ENCODE assay signal across 8 cellular contexts in genomic region chr1:63773815-63774616, GRCh38. TPM values are rescaled to one million over a fixed set of nuclear protein-coding genes. Genes with fewer than 3 reads are reported as not detected.
DNase-seq lines count a peak whose midpoint lies in the region; ATAC-seq and TF ChIP-seq lines count a peak whose summit lies in the region.

Gene ROR1, plus strand, starts transcription at chr1:63774017.

- 0% methylated on average over 16 of the region's 99 CpGs for WGBS in right lobe of liver (ENCODE audit: insufficient coverage, low coverage, low lambda C conversion rate, missing lambda C conversion rate)

- no peaks in the 10 kb centered on the region for H3K9me3 ChIP-seq in right lobe of liver

- no peak for TF ChIP-seq POLR2A in right lobe of liver (IDR thresholded peaks at IDR 0.05)

- POLR2A ChIA-PET in GM10248 (lab: Yijun Ruan, JAX) = no interaction called here

- H3K36me3 ChIP-seq in right lobe of liver = no peaks in the 10 kb centered on the region

- peak; percentile 52 for TF ChIP-seq CTCF in GM10248 (IDR thresholded peaks at IDR 0.05; ENCODE audit: control extremely low read depth, extremely low read depth, low read depth, missing control alignments)
- peak; percentile 35 to 58 (median 51) for TF ChIP-seq CTCF in right lobe of liver (IDR thresholded peaks at IDR 0.05)

- H3K27ac ChIP-seq in right lobe of liver = no peak within 1 kb of the TSS

- peak within 1 kb of the TSS; percentile 49 to 60 (median 55) for H3K4me3 ChIP-seq in right lobe of liver

- CTCF ChIA-PET in GM10248 (lab: Yijun Ruan, JAX) = interaction anchor here (1.0 to 1.4 kb wide), 3 partner anchors 10 to 360 kb away, joined by 3 read pairs; no protein-coding TSS in a partner anchor

- peaks cover 0 to 5% of the 10 kb centered on the region in 2 donors for H3K27me3 ChIP-seq in right lobe of liver

- DNase-seq in GM10248 (ENCODE audit: extremely low spot score) (peak; percentile 77), NCI-H2107 (lab: John Stamatoyannopoulos, UW) (peak; percentile 83), ecto neural progenitor cell (ENCODE audit: low spot score) (peak; percentile 95), right lobe of liver (peak; percentile 79 to 86 (median 86))
- peak; percentile 83 for DNase-seq in activated CD4-positive, alpha-beta T cell treated with anti-CD3 and anti-CD28 coated beads for 48 hours
- peak; percentile 57 for DNase-seq in stimulated activated CD4-positive, alpha-beta T cell treated with anti-CD3 and anti-CD28 coated beads, Interleukin-4, amount 100 ng/mL, for 1 hour

- intact Hi-C loops in right lobe of liver (cut with DNase I) = no loop called here

- ATAC-seq in HG02798 (IDR thresholded peaks at IDR 0.05; ENCODE audit: poor library complexity, unreplicated experiment) (peak; percentile 66), right lobe of liver (peak; percentile 96 to 98 (median 97)), HG03457 (IDR thresholded peaks at IDR 0.05; ENCODE audit: unreplicated experiment) (no peak)

- peaks cover 0 to 8% (median 3%) of the 10 kb centered on the region in 4 donors for H3K4me1 ChIP-seq in right lobe of liver

RNA-seq across cellular contexts. Expression of gene ROR1, which starts in this region (rescaled TPM):
- total RNA-seq in right lobe of liver = under 1 TPM; 0.04 to 0.58 (median 0.37) TPM

Comparison
In these comparisons a context has a peak if more than half of its experiments do, and no peak if none do; other contexts are left out.
1. Peak in DNase-seq, ATAC-seq and H3K4me3 ChIP-seq in right lobe of liver; RNA of the gene not detected or under 1 TPM.